Comparison of ENCODE assay signal across 8 cellular contexts in genomic region chr21:43361127-43361492, GRCh38.
DNase-seq lines count a peak whose midpoint lies in the region; ATAC-seq, FAIRE-seq and TF ChIP-seq lines count a peak whose summit lies in the region.

No MANE protein-coding gene starts in this region.

- H3K4me3 ChIP-seq in HepG2 (replicated peaks in 1 of 3; ENCODE audit: insufficient read depth in 1 of 3, low read depth in 2 of 3, low read length in 3 of 3), result no peak overlapping the region

- no peaks in the 10 kb centered on the region for H3K9me3 ChIP-seq in HepG2 (ENCODE audit: low read length)

- CTCF ChIA-PET in HepG2 (lab: Yijun Ruan, JAX; ENCODE audit: low intra/inter-chr PET ratio, low total read pairs), result no interaction called here

- TF ChIP-seq RAD21 in HepG2 (CRISPR knock-in tag; IDR thresholded peaks at IDR 0.05), result no peak

- intact Hi-C loops in HepG2 (cut with micrococcal nuclease; ENCODE audit: unreplicated experiment), result no loop called here

- POLR2A ChIA-PET in HepG2 (lab: Yijun Ruan, JAX), result no interaction called here

- H3K9ac ChIP-seq in HepG2 (ENCODE audit: insufficient read depth, low read depth, low read length), result no peak overlapping the region

- no peak overlapping the region for H3K27ac ChIP-seq in HepG2 (ENCODE audit: extremely low read length, insufficient read depth, low read length)

- no TSS peak for BruUV-seq in HepG2 (replicated peaks; lab: Mats Ljungman, UMichigan)

- ATAC-seq in HepG2 (peak; percentile 6; the same call in 1 of the 3 replicates), GM19023 (IDR thresholded peaks at IDR 0.05; ENCODE audit: unreplicated experiment) (no peak)

- H3K79me2 ChIP-seq in HepG2 (ENCODE audit: insufficient read depth, low read length), result no peaks in the 10 kb centered on the region

- 0 out of 2 replicates have a peak overlapping the region, but pooled peaks have one; percentile 20 for H3K4me2 ChIP-seq in HepG2 (ENCODE audit: low read depth, low read length)

- DNase-seq in stimulated activated CD4-positive, alpha-beta T cell treated with anti-CD3 and anti-CD28 coated beads, Interleukin-2, amount 100 ng/mL, for 4 hours (ENCODE audit: low read depth), result peak; percentile 16
- no peak for DNase-seq in stimulated activated CD4-positive, alpha-beta T cell treated with anti-CD3 and anti-CD28 coated beads, Interleukin-12 subunit alpha, Interleukin-12 subunit beta, amount 100 ng/mL, for 4 hours
- peak; percentile 22 for DNase-seq in activated naive CD4-positive, alpha-beta T cell treated with anti-CD3 and anti-CD28 coated beads, Interleukin-2, amount 50 U/mL, for 16 hours
- no peak for DNase-seq in HepG2 (ENCODE audit: low spot score)
- no peak for DNase-seq in D341Med (ENCODE audit: low spot score)
- DNase-seq in GM19240 (ENCODE audit: insufficient read length, low spot score), result no peak
- DNase-seq in SKM-1 treated with dmso at 0.1 percent for 144 hours (lab: John Stamatoyannopoulos, UW; ENCODE audit: unreplicated experiment), result no peak

- no peak for TF ChIP-seq CTCF in HepG2 (CRISPR knock-in tag; IDR thresholded peaks at IDR 0.05)

- no peak for TF ChIP-seq POLR2A in HepG2 (IDR thresholded peaks at IDR 0.05; ENCODE audit: insufficient read depth in 1 of 2, low read depth in 2 of 2, low read length in 2 of 2)

- 11% methylated on average over 10 of the region's 10 CpGs for WGBS in HepG2 (ENCODE audit: low lambda C conversion rate)

- H3K36me3 ChIP-seq in HepG2 (replicated peaks in 1 of 2; ENCODE audit: control insufficient read depth in 1 of 2, insufficient read depth in 2 of 2, low read length in 2 of 2), result no peaks in the 10 kb centered on the region

- no peak for TF ChIP-seq EP300 in HepG2 (IDR thresholded peaks at IDR 0.05; ENCODE audit: low read depth in 2 of 2, low read length in 2 of 2)
- no peak for TF ChIP-seq EP300 in HepG2 (CRISPR knock-in tag; IDR thresholded peaks at IDR 0.05; ENCODE audit: borderline replicate concordance)

- no peak overlapping the region for H2AFZ ChIP-seq in HepG2 (ENCODE audit: low read length)

- H3K27me3 ChIP-seq in HepG2 (ENCODE audit: control insufficient read depth in 1 of 2, insufficient read depth in 2 of 2, low read length in 2 of 2), result peaks cover 9 to 58% of the 10 kb centered on the region in 2 experiments; a peak in 3 of 5 replicates

- H3K4me1 ChIP-seq in HepG2 (ENCODE audit: insufficient read depth, low read length), result peaks cover 46% of the 10 kb centered on the region

- no peaks in the 10 kb centered on the region for H4K20me1 ChIP-seq in HepG2 (ENCODE audit: insufficient read depth, low read length)

- in situ Hi-C loops in HepG2 (cut with HindIII; ENCODE audit: extremely low pct_ligation_motif_present, low pct_unique_long_range_greater_than_20kb), result no loop called here

- FAIRE-seq in HepG2 (lab: Jason Lieb, UNC), result no peak

TF ChIP-seq in HepG2, 621 proteins besides CTCF, POLR2A, EP300 and RAD21 (continues in another document):
- TF ChIP-seq PRDM4 (CRISPR knock-in tag; IDR thresholded peaks at IDR 0.05; ENCODE audit: borderline replicate concordance), result no peak
- TF ChIP-seq RFXAP (CRISPR knock-in tag; IDR thresholded peaks at IDR 0.05; ENCODE audit: borderline replicate concordance), result no peak
- TF ChIP-seq RNF2 (conservative IDR thresholded peaks at IDR 0.05; ENCODE audit: low read depth), result peak; percentile 55; the same call in 1 of the 2 replicates
- no peak for TF ChIP-seq GRHL1 (CRISPR knock-in tag; conservative IDR thresholded peaks at IDR 0.05)
- no peak for TF ChIP-seq ZBTB20 (CRISPR knock-in tag; IDR thresholded peaks at IDR 0.05; ENCODE audit: borderline replicate concordance, low read depth)
- TF ChIP-seq ZNF687 (CRISPR knock-in tag; IDR thresholded peaks at IDR 0.05), result peak; percentile 48
- 0 out of 2 replicates have a peak, but pooled peaks have one; percentile 10 for TF ChIP-seq STAG1 (CRISPR knock-in tag; IDR thresholded peaks at IDR 0.05)
- TF ChIP-seq POGK (CRISPR knock-in tag; conservative IDR thresholded peaks at IDR 0.05), result no peak
- no peak for TF ChIP-seq HNF1B (CRISPR knock-in tag; IDR thresholded peaks at IDR 0.05)

Comparison
In these comparisons a context has a peak if more than half of its experiments do, and no peak if none do; other contexts are left out.
1. DNase-seq: peak in stimulated activated CD4-positive, alpha-beta T cell treated with anti-CD3 and anti-CD28 coated beads, Interleukin-2, amount 100 ng/mL, for 4 hours (single experiment) and activated naive CD4-positive, alpha-beta T cell treated with anti-CD3 and anti-CD28 coated beads, Interleukin-2, amount 50 U/mL, for 16 hours (single experiment); none in stimulated activated CD4-positive, alpha-beta T cell treated with anti-CD3 and anti-CD28 coated beads, Interleukin-12 subunit alpha, Interleukin-12 subunit beta, amount 100 ng/mL, for 4 hours (single experiment), HepG2 (single experiment), D341Med (single experiment), GM19240 (single experiment) and SKM-1 treated with dmso at 0.1 percent for 144 hours (single experiment).